ENCODE assay signal across 8 cellular contexts in the genomic region with DNA sequence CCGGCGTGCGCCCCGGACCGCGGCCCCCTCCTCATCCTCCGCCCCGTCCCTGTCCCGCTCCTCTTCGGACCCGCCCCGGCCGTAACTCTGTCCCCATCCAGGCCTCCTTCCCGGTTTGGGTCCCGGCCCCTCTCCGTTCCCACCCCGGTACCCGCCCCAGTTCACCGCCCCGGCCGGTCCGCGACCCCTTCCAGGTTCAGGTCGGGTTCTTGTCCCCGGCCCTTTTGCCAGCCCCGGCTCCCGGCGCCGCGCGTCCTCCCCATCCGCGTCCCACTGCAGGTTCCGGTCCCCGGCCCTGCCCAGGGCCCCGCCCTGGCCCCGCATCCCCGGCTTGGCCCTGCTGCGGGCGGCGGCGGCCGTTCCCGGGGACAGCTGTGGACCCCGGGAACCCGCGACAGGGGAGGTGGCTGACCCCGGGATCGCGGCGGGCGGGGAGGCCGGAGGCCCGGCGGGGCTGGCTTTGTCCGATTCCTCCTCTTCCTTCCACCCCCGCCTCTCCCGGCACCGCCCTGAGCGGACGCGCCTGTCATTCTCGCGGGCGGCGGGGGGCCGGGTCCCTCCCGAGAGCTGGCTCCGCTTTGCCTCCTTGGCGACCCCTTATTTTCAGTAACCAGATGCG. TPM values are rescaled to one million over a fixed set of nuclear protein-coding genes. Genes with fewer than 3 reads are reported as not detected.
DNase-seq lines count a peak whose midpoint lies in the region; ATAC-seq and TF ChIP-seq lines count a peak whose summit lies in the region.

No MANE protein-coding gene starts in this region.

- H3K36me3 ChIP-seq in Caco-2 (ENCODE audit: control insufficient read depth, insufficient read depth, low read length) (no peaks in the 10 kb centered on the region), thoracic aorta (no peaks in the 10 kb centered on the region)

- H3K27me3 Mint-ChIP-seq in Caco-2 (ENCODE audit: insufficient read depth, unreplicated experiment), result no peaks in the 10 kb centered on the region
- H3K27me3 Mint-ChIP-seq in activated CD8-positive, alpha-beta memory T cell treated with anti-CD3 and anti-CD28 coated beads, Interleukin-2, amount 10 ng/mL, durations not matched to agents 7 days and 5 days, result no peaks in the 10 kb centered on the region

- DNase-seq in Caco-2 (peak in 1 of 2 experiments; percentile 44), KG1 (lab: John Stamatoyannopoulos, UW) (peak; percentile 6), myocyte (ENCODE audit: low read depth) (peak; percentile 62), thoracic aorta (ENCODE audit: low spot score) (no peak)
- DNase-seq in activated CD8-positive, alpha-beta memory T cell treated with anti-CD3 and anti-CD28 coated beads, Interleukin-2, amount 10 ng/mL, durations not matched to agents 7 days and 5 days, result peak; percentile 71

- H3K4me3 Mint-ChIP-seq in Caco-2 (ENCODE audit: unreplicated experiment), result peak overlapping the region; percentile 85
- peak overlapping the region; percentile 86 for H3K4me3 Mint-ChIP-seq in activated CD8-positive, alpha-beta memory T cell treated with anti-CD3 and anti-CD28 coated beads, Interleukin-2, amount 10 ng/mL, durations not matched to agents 7 days and 5 days

- no TSS peak for BruUV-seq in Caco-2 (replicated peaks; lab: Mats Ljungman, UMichigan)

- peaks cover 4% of the 10 kb centered on the region for H3K36me3 Mint-ChIP-seq in Caco-2 (ENCODE audit: insufficient read depth, unreplicated experiment)
- peaks cover 9% of the 10 kb centered on the region for H3K36me3 Mint-ChIP-seq in activated CD8-positive, alpha-beta memory T cell treated with anti-CD3 and anti-CD28 coated beads, Interleukin-2, amount 10 ng/mL, durations not matched to agents 7 days and 5 days

- H3K27ac ChIP-seq in thoracic aorta, result peak overlapping the region; percentile 95 to 99

- no peak for TF ChIP-seq CTCF in Caco-2 (IDR thresholded peaks at IDR 0.05; ENCODE audit: insufficient read depth in 1 of 2, low read depth in 1 of 2, low read length in 1 of 2, severe bottlenecking in 1 of 2, unreplicated experiment in 1 of 2)
- no peak for TF ChIP-seq CTCF in thoracic aorta (IDR thresholded peaks at IDR 0.05)

- peak overlapping the region; percentile 63 for H3K27ac Mint-ChIP-seq in Caco-2 (ENCODE audit: unreplicated experiment)
- peak overlapping the region; percentile 89 for H3K27ac Mint-ChIP-seq in activated CD8-positive, alpha-beta memory T cell treated with anti-CD3 and anti-CD28 coated beads, Interleukin-2, amount 10 ng/mL, durations not matched to agents 7 days and 5 days

- POLR2A ChIA-PET in Caco-2 (lab: Charles Lee), result no interaction called here

- CTCF ChIA-PET in Caco-2 (lab: Charles Lee), result interaction anchor here (0.7 kb wide), 1 partner anchor 29 kb away, joined by 5 read pairs; no protein-coding TSS in a partner anchor
- CTCF ChIA-PET in activated CD8-positive, alpha-beta memory T cell treated with anti-CD3 and anti-CD28 coated beads, Interleukin-2, amount 10 ng/mL, durations not matched to agents 7 days and 5 days (lab: Charles Lee), result interaction anchor here (1.3 kb wide), 1 partner anchor 16 kb away, joined by 5 read pairs; no protein-coding TSS in a partner anchor

- peaks cover 24% of the 10 kb centered on the region for H3K4me1 ChIP-seq in Caco-2
- peaks cover 23 to 66% of the 10 kb centered on the region in 2 donors for H3K4me1 ChIP-seq in thoracic aorta (ENCODE audit: control insufficient read depth in 1 of 2, low read depth in 2 of 2)

- ATAC-seq in GM21381 (IDR thresholded peaks at IDR 0.05; ENCODE audit: unreplicated experiment), result peak; percentile 21
- ATAC-seq in activated CD8-positive, alpha-beta memory T cell treated with anti-CD3 and anti-CD28 coated beads, Interleukin-2, amount 10 ng/mL, durations not matched to agents 7 days and 5 days, result peak; percentile 71
- ATAC-seq in esophagus mucosa, result peak; percentile 39
- no peak for ATAC-seq in thoracic aorta (ENCODE audit: insufficient number of reproducible peaks, low FRiP score, low read depth)
- ATAC-seq in HG03520 (IDR thresholded peaks at IDR 0.05; ENCODE audit: unreplicated experiment), result no peak

- H3K4me3 ChIP-seq in Caco-2 (ENCODE audit: low read depth, low read length), result peak overlapping the region; percentile 98
- peak overlapping the region; percentile 93 for H3K4me3 ChIP-seq in thoracic aorta

- no peaks in the 10 kb centered on the region for H3K9me3 ChIP-seq in Caco-2
- no peaks in the 10 kb centered on the region for H3K9me3 ChIP-seq in thoracic aorta

- intact Hi-C loops in Caco-2 (cut with micrococcal nuclease; ENCODE audit: unreplicated experiment), result loop anchor here (10.0 kb wide), 1 partner anchor 65 kb away; a partner anchor contains a TSS

- peaks cover 7% of the 10 kb centered on the region for H3K4me1 Mint-ChIP-seq in Caco-2 (ENCODE audit: low read depth, unreplicated experiment)
- peaks cover 45% of the 10 kb centered on the region for H3K4me1 Mint-ChIP-seq in activated CD8-positive, alpha-beta memory T cell treated with anti-CD3 and anti-CD28 coated beads, Interleukin-2, amount 10 ng/mL, durations not matched to agents 7 days and 5 days

- H3K9me3 Mint-ChIP-seq in Caco-2 (ENCODE audit: unreplicated experiment), result no peaks in the 10 kb centered on the region
- H3K9me3 Mint-ChIP-seq in activated CD8-positive, alpha-beta memory T cell treated with anti-CD3 and anti-CD28 coated beads, Interleukin-2, amount 10 ng/mL, durations not matched to agents 7 days and 5 days (ENCODE audit: low read depth), result no peaks in the 10 kb centered on the region

- H3K27me3 ChIP-seq in Caco-2 (replicated peaks; ENCODE audit: control insufficient read depth, insufficient read depth, low read length) (no peaks in the 10 kb centered on the region), thoracic aorta (replicated peaks; ENCODE audit: insufficient read depth) (no peaks in the 10 kb centered on the region)

RNA-seq across cellular contexts. Expression of a gene that starts 0.6 kb away (rescaled TPM):
- total RNA-seq in Caco-2 (2022), result 108 and 110 TPM in 2 replicates
- 100 to 1,000 TPM; 171 to 206 TPM for total RNA-seq in activated CD8-positive, alpha-beta memory T cell treated with anti-CD3 and anti-CD28 coated beads, Interleukin-2, amount 10 ng/mL, durations not matched to agents 7 days and 5 days
- total RNA-seq in esophagus mucosa, result 80.3 TPM
- 669 and 703 TPM in 2 replicates for total RNA-seq in myocyte
- polyA plus RNA-seq in myocyte (2012), result 225 TPM
- 100 to 1,000 TPM; 545 to 588 TPM for total RNA-seq in thoracic aorta

Comparison
In these comparisons a context has a peak if more than half of its experiments do, and no peak if none do; other contexts are left out.
1. ATAC-seq: peak in GM21381 (single experiment), activated CD8-positive, alpha-beta memory T cell treated with anti-CD3 and anti-CD28 coated beads, Interleukin-2, amount 10 ng/mL, durations not matched to agents 7 days and 5 days (single experiment) and esophagus mucosa (single experiment); none in thoracic aorta (single experiment) and HG03520 (single experiment).